ENCODE assay signal across 10 cellular contexts in the genomic region with DNA sequence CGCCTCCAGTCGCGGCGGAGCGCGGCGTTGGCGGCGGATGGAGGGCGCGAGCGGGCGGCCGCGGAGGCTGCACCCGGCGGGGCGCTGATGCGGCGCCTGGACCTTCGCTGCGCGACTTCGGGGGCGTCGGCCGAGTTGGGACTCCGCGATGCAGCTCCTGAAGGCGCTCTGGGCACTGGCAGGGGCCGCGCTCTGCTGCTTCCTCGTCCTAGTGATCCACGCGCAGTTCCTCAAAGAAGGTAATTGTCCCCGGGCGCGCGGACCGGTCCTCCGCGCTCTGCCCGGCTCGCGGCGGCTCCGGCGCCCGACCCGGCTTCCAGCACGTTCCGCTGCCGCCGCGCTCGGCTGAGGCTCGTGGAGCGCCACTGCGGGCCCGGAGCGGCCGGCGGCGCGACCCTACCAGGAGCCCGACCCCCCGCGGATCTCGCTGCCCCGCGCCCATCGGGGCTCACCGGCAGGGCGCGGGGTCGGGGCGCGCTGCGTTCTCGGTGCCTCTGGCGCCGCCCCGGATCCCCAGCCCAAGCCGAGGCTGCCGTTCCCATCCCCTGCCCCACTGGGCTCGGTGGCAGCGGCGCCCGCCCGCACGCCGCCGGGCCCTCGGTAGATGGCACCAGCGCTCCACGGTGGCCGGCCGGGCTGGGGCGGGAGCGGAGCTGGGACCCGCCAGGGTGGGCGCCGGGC.
DNase-seq lines count a peak whose midpoint lies in the region; ATAC-seq lines count a peak whose summit lies in the region.
"Had no signal": no experiment of that assay in that cellular context is flagged by ENCODE, and none has a peak within 500 bp of the region (broad histone marks: within the 10 kb centered on the region; RNA-seq: fewer than 3 reads in every experiment).

No MANE protein-coding gene starts in this region.

- WGBS in thymus, result 2% methylated on average over 103 of the region's 103 CpGs

- H3K36me3 ChIP-seq in thymus (ENCODE audit: control insufficient read depth, insufficient read depth), result no peaks in the 10 kb centered on the region

- DNase-seq in NCI-H510A treated with DMSO at 0.1 percent for 48 hours (lab: John Stamatoyannopoulos, UW), result peak; percentile 13
- no peak for DNase-seq in NCI-H510A (lab: John Stamatoyannopoulos, UW)
- peak in 39 of 58 donors; percentile 16 to 67 (median 39) for DNase-seq in anterior cingulate cortex (lab: John Stamatoyannopoulos, UW)
- DNase-seq in OCI-M1 (lab: John Stamatoyannopoulos, UW), result no peak
- DNase-seq in stimulated activated CD4-positive, alpha-beta T cell treated with anti-CD3 and anti-CD28 coated beads, Interleukin-12 subunit alpha, Interleukin-12 subunit beta, amount 100 ng/mL, for 4 hours, result no peak
- DNase-seq: CD4-positive, CD25-positive, alpha-beta regulatory T cell; NCI-H187 had no signal

- H3K4me3 ChIP-seq in thymus (ENCODE audit: low read length), result peak overlapping the region; percentile 31

- no peaks in the 10 kb centered on the region for H3K9me3 ChIP-seq in thymus (ENCODE audit: control insufficient read depth)

- ATAC-seq in HG03378 (IDR thresholded peaks at IDR 0.05; ENCODE audit: unreplicated experiment), result no peak

- H3K27ac ChIP-seq in layer of hippocampus (ENCODE audit: low read depth, low read length) (peak overlapping the region; percentile 38), thymus (ENCODE audit: low read depth) (no peak overlapping the region)

- H3K27me3 ChIP-seq in layer of hippocampus (ENCODE audit: control insufficient read depth, insufficient read depth, low read length) (no peaks in the 10 kb centered on the region), thymus (ENCODE audit: control insufficient read depth, insufficient read depth) (peaks cover 55% of the 10 kb centered on the region)

- H3K4me1 ChIP-seq in thymus (ENCODE audit: control insufficient read depth, insufficient read depth, low read length), result peaks cover 3% of the 10 kb centered on the region

Comparison
In these comparisons a context has a peak if more than half of its experiments do, and no peak if none do; other contexts are left out.
1. DNase-seq: peak in NCI-H510A treated with DMSO at 0.1 percent for 48 hours (single experiment) and anterior cingulate cortex (39 of 58); none in NCI-H510A (single experiment), OCI-M1 (single experiment) and stimulated activated CD4-positive, alpha-beta T cell treated with anti-CD3 and anti-CD28 coated beads, Interleukin-12 subunit alpha, Interleukin-12 subunit beta, amount 100 ng/mL, for 4 hours (single experiment).